ENCODE assay signal across 29 cellular contexts in genomic region chr20:32244150-32244823, GRCh38. TPM values are rescaled to one million over a fixed set of nuclear protein-coding genes. Genes with fewer than 3 reads are reported as not detected.
DNase-seq lines count a peak whose midpoint lies in the region; ATAC-seq, FAIRE-seq and TF ChIP-seq lines count a peak whose summit lies in the region.
"Had no signal": no experiment of that assay in that cellular context is flagged by ENCODE, and none has a peak within 500 bp of the region (broad histone marks: within the 10 kb centered on the region; RNA-seq: fewer than 3 reads in every experiment).

No MANE protein-coding gene starts in this region.

- TF ChIP-seq CTCF in fibroblast of mammary gland (conservative IDR thresholded peaks at IDR 0.05; ENCODE audit: control insufficient read depth, insufficient read depth, low read depth, low read length) (no peak), osteoblast (IDR thresholded peaks at IDR 0.05; ENCODE audit: extremely low read depth, low read depth, low read length) (no peak), D721Med (IDR thresholded peaks at IDR 0.05; ENCODE audit: insufficient read depth, missing control alignments) (no peak)

- H3K79me2 ChIP-seq in osteoblast (ENCODE audit: insufficient read depth, low read length), result no peaks in the 10 kb centered on the region

- H3K9me3 ChIP-seq in osteoblast (ENCODE audit: low read depth, low read length), result no peaks in the 10 kb centered on the region
- H3K9me3 ChIP-seq: heart right ventricle, upper lobe of left lung had no signal

- peak overlapping the region; percentile 82 for H2AFZ ChIP-seq in osteoblast (ENCODE audit: low read length)

- no peaks in the 10 kb centered on the region for H4K20me1 ChIP-seq in osteoblast (ENCODE audit: insufficient read depth, low read length)

- H3K36me3 ChIP-seq in osteoblast (ENCODE audit: insufficient read depth, low read length), result no peaks in the 10 kb centered on the region
- H3K36me3 ChIP-seq: heart right ventricle, upper lobe of left lung had no signal

- H3K4me2 ChIP-seq in osteoblast (ENCODE audit: insufficient read depth, low read length), result no peak overlapping the region
- H3K4me2 ChIP-seq: smooth muscle cell had no signal

- H3K4me1 ChIP-seq in osteoblast (ENCODE audit: insufficient read depth, low read length), result peaks cover 3% of the 10 kb centered on the region
- H3K4me1 ChIP-seq: heart right ventricle, upper lobe of left lung had no signal

- no peaks in the 10 kb centered on the region for H3K27me3 ChIP-seq in osteoblast (ENCODE audit: insufficient read depth, low read length)
- H3K27me3 ChIP-seq: dorsolateral prefrontal cortex, heart right ventricle, upper lobe of left lung had no signal

- no peak for FAIRE-seq in GM19239 (lab: Jason Lieb, UNC)
- FAIRE-seq in D721Med (lab: Jason Lieb, UNC), result no peak
- FAIRE-seq: astrocyte, endothelial cell of umbilical vein, G401.6 had no signal

- ATAC-seq in HG03175 (IDR thresholded peaks at IDR 0.05; ENCODE audit: unreplicated experiment), result no peak
- ATAC-seq: heart right ventricle had no signal

- DNase-seq in Daoy (ENCODE audit: low read depth) (peak; percentile 19), NCI-H69 (lab: John Stamatoyannopoulos, UW) (peak; percentile 44), fibroblast of mammary gland (ENCODE audit: low read depth) (peak; percentile 18), osteoblast (ENCODE audit: insufficient read length, low spot score, missing footprints) (no peak), GM19239 (ENCODE audit: insufficient read length, low spot score) (no peak), D721Med (ENCODE audit: insufficient read length, low spot score) (no peak)
- DNase-seq in activated CD4-positive, CD25-positive, alpha-beta regulatory T cell treated with anti-CD3 and anti-CD28 coated beads, Interleukin-2, amount 50 U/mL, for 72 hours, result no peak
- DNase-seq: ACHN; activated B cell treated with CpG ODN at 0.5 μM for 24 hours; activated CD4-positive, alpha-beta memory T cell treated with anti-CD3 and anti-CD28 coated beads, Interleukin-2, amount 10 ng/mL, durations not matched to agents 7 days and 5 days; activated naive CD4-positive, alpha-beta T cell treated with anti-CD3 and anti-CD28 coated beads for 36 hours; activated T-cell treated with anti-CD3 and anti-CD28 coated beads, Interleukin-2, amount 50 U/mL, for 1 hour; dorsolateral prefrontal cortex; heart right ventricle; HFFc6; Karpas-422; midbrain; NCI-H187 treated with DMSO at 0.1 percent for 48 hours; NCI-H2227 treated with DMSO at 0.1 percent for 48 hours; NCI-H82; OCI-M1; Right ventricle myocardium superior; stimulated activated CD4-positive, alpha-beta T cell treated with anti-CD3 and anti-CD28 coated beads, Interleukin-2, amount 100 ng/mL, for 48 hours; upper lobe of left lung had no signal

- H3K4me3 ChIP-seq in fibroblast of mammary gland (ENCODE audit: control insufficient read depth, low read depth, low read length) (no peak overlapping the region), osteoblast (ENCODE audit: insufficient read depth, low read length) (no peak overlapping the region)
- H3K4me3 ChIP-seq: dorsolateral prefrontal cortex, heart right ventricle, smooth muscle cell, upper lobe of left lung had no signal

- no peak overlapping the region for H3K27ac ChIP-seq in osteoblast (ENCODE audit: low read depth, low read length)
- H3K27ac ChIP-seq: dorsolateral prefrontal cortex, heart right ventricle, upper lobe of left lung had no signal

RNA-seq across cellular contexts. Expression of gene KIF3B, which starts 33.2 kb away (rescaled TPM):
- 13.8 and 13.9 TPM in 2 replicates for total RNA-seq in Daoy (2014; rRNA removed; shearing (Covaris generic))
- total RNA-seq in osteoblast, result 37.4 and 39.4 TPM in 2 replicates

RNA-seq across cellular contexts. Expression of gene POFUT1, which starts 36.6 kb away (rescaled TPM):
- total RNA-seq in Daoy (2014; rRNA removed; shearing (Covaris generic)), result 36.9 and 38.5 TPM in 2 replicates
- total RNA-seq in osteoblast, result 40.9 and 43.0 TPM in 2 replicates

RNA-seq across cellular contexts. Expression of gene PLAGL2, which starts 36.7 kb away (rescaled TPM):
- total RNA-seq in Daoy (2014; rRNA removed; shearing (Covaris generic)), result 3.4 and 4.6 TPM in 2 replicates
- 2.5 and 2.7 TPM in 2 replicates for total RNA-seq in osteoblast

Comparison
In these comparisons a context has a peak if more than half of its experiments do, and no peak if none do; other contexts are left out.
1. DNase-seq: peak in Daoy (single experiment), NCI-H69 (single experiment) and fibroblast of mammary gland (single experiment); none in osteoblast (single experiment), activated CD4-positive, CD25-positive, alpha-beta regulatory T cell treated with anti-CD3 and anti-CD28 coated beads, Interleukin-2, amount 50 U/mL, for 72 hours (single experiment), GM19239 (single experiment) and D721Med (single experiment).